8 cellular contexts compared by ENCODE assay signal in genomic region chr6:43771858-43772570, GRCh38. TPM values are rescaled to one million over a fixed set of nuclear protein-coding genes. Genes with fewer than 3 reads are reported as not detected.
DNase-seq lines count a peak whose midpoint lies in the region; ATAC-seq and TF ChIP-seq lines count a peak whose summit lies in the region.

No MANE protein-coding gene starts in this region.

- H3K9me3 Mint-ChIP-seq in activated naive CD4-positive, alpha-beta T cell treated with anti-CD3 and anti-CD28 coated beads for 36 hours: no peaks in the 10 kb centered on the region

- H3K4me3 ChIP-seq in PC-3 (ENCODE audit: low read length) (peak overlapping the region; percentile 98), upper lobe of right lung (peak overlapping the region; percentile 81)

- POLR2A ChIA-PET in PC-3 (lab: Charles Lee; ENCODE audit: unreplicated experiment): no interaction called here

- no peaks in the 10 kb centered on the region for H3K9me3 ChIP-seq in PC-3 (ENCODE audit: low read length)
- H3K9me3 ChIP-seq in upper lobe of right lung: no peaks in the 10 kb centered on the region

- BruUV-seq in PC-3 (replicated peaks; lab: Mats Ljungman, UMichigan): TSS peak; percentile 54

- peak overlapping the region; percentile 98 for H3K4me2 ChIP-seq in PC-3 (ENCODE audit: low read length)

- peak overlapping the region; percentile 97 for H3K4me3 Mint-ChIP-seq in activated naive CD4-positive, alpha-beta T cell treated with anti-CD3 and anti-CD28 coated beads for 36 hours

- H3K4me1 ChIP-seq in PC-3 (ENCODE audit: insufficient read depth, low read length): peaks cover 23% of the 10 kb centered on the region
- peaks cover 35% of the 10 kb centered on the region for H3K4me1 ChIP-seq in upper lobe of right lung

- peaks cover 71% of the 10 kb centered on the region for H3K79me2 ChIP-seq in PC-3 (ENCODE audit: low read length)

- peaks cover 29% of the 10 kb centered on the region for H3K4me1 Mint-ChIP-seq in activated naive CD4-positive, alpha-beta T cell treated with anti-CD3 and anti-CD28 coated beads for 36 hours (ENCODE audit: low read depth)

- H3K27me3 Mint-ChIP-seq in activated naive CD4-positive, alpha-beta T cell treated with anti-CD3 and anti-CD28 coated beads for 36 hours (ENCODE audit: low read depth): no peaks in the 10 kb centered on the region

- no peaks in the 10 kb centered on the region for H3K27me3 ChIP-seq in PC-3 (ENCODE audit: low read length)
- H3K27me3 ChIP-seq in upper lobe of right lung: no peaks in the 10 kb centered on the region

- H3K27ac ChIP-seq in PC-3 (ENCODE audit: low read length) (peak overlapping the region; percentile 69), upper lobe of right lung (peak overlapping the region; percentile 88)

- intact Hi-C loops in PC-3 (cut with micrococcal nuclease): loop anchor here (2.0 to 10.0 kb wide), 3 partner anchors 25 to 180 kb away; no protein-coding TSS in a partner anchor
- intact Hi-C loops in activated naive CD4-positive, alpha-beta T cell treated with anti-CD3 and anti-CD28 coated beads for 36 hours (cut with micrococcal nuclease): loop anchor here (2.0 kb wide), 3 partner anchors 37 to 355 kb away; partner anchors contain the start of genes GTPBP2, MRPL14 and TMEM63B
- intact Hi-C loops in head of caudate nucleus (cut with DNase I): loop anchor here (10.0 kb wide), 1 partner anchor 233 kb away; no protein-coding TSS in a partner anchor
- intact Hi-C loops in upper lobe of right lung (cut with DNase I): no loop called here

- CTCF ChIA-PET in PC-3 (lab: Charles Lee): interaction anchor here (0.5 to 1.0 kb wide), 3 partner anchors 62 to 307 kb away, joined by 3 to 4 read pairs (median 3); no protein-coding TSS in a partner anchor
- CTCF ChIA-PET in activated naive CD4-positive, alpha-beta T cell treated with anti-CD3 and anti-CD28 coated beads for 36 hours (lab: Charles Lee): interaction anchor here (0.5 to 3.5 kb wide), 9 partner anchors 11 to 350 kb away, joined by 3 to 28 read pairs (median 4); no protein-coding TSS in a partner anchor

- ATAC-seq in GM19397 (IDR thresholded peaks at IDR 0.05; ENCODE audit: unreplicated experiment): peak; percentile 29
- peak; percentile 29 for ATAC-seq in PC-3
- peak; percentile 48 for ATAC-seq in upper lobe of right lung

- H3K36me3 ChIP-seq in PC-3 (ENCODE audit: low read depth, low read length) (peaks cover 44% of the 10 kb centered on the region), upper lobe of right lung (peaks cover under 1% of the 10 kb centered on the region)

- H2AFZ ChIP-seq in PC-3 (ENCODE audit: low read length): peak overlapping the region; percentile 64

- peaks cover 16% of the 10 kb centered on the region for H3K36me3 Mint-ChIP-seq in activated naive CD4-positive, alpha-beta T cell treated with anti-CD3 and anti-CD28 coated beads for 36 hours (ENCODE audit: low read depth)

- H3K9me2 ChIP-seq in PC-3 (replicated peaks; ENCODE audit: low read length): no peaks in the 10 kb centered on the region

- peak overlapping the region; percentile 97 for H3K9ac ChIP-seq in PC-3 (ENCODE audit: low read length)

- peaks cover 50% of the 10 kb centered on the region for H4K20me1 ChIP-seq in PC-3 (ENCODE audit: low read length)

- DNase-seq in AG20443 (ENCODE audit: low spot score) (peak; percentile 88), PC-3 (peak; percentile 65), head of caudate nucleus (peak in 41 of 42 donors; percentile 32 to 86 (median 70)), occipital lobe (lab: John Stamatoyannopoulos, UW) (peak; percentile 43), upper lobe of right lung (peak; percentile 90), COLO829 (ENCODE audit: low spot score) (no peak)
- DNase-seq in activated naive CD4-positive, alpha-beta T cell treated with anti-CD3 and anti-CD28 coated beads for 36 hours: peak; percentile 79

- H3F3A ChIP-seq in PC-3 (ENCODE audit: low read length, unreplicated experiment): no peaks in the 10 kb centered on the region

- peak overlapping the region; percentile 88 for H3K27ac Mint-ChIP-seq in activated naive CD4-positive, alpha-beta T cell treated with anti-CD3 and anti-CD28 coated beads for 36 hours

- no peak for TF ChIP-seq CTCF in PC-3 (conservative IDR thresholded peaks at IDR 0.05; ENCODE audit: low read depth, low read length)
- no peak for TF ChIP-seq CTCF in upper lobe of right lung (IDR thresholded peaks at IDR 0.05)

RNA-seq across cellular contexts. Expression of gene VEGFA, which starts 2.0 kb away (rescaled TPM):
- 146 and 190 TPM in 2 replicates for total RNA-seq in PC-3 (2014; rRNA removed)
- total RNA-seq in activated naive CD4-positive, alpha-beta T cell treated with anti-CD3 and anti-CD28 coated beads for 36 hours: 10 to 100 TPM; 35.9 to 37.3 TPM
- total RNA-seq in occipital lobe: 32.3 TPM
- total RNA-seq in upper lobe of right lung: 231 TPM
